30 cellular contexts compared by ENCODE assay signal in the genomic region with DNA sequence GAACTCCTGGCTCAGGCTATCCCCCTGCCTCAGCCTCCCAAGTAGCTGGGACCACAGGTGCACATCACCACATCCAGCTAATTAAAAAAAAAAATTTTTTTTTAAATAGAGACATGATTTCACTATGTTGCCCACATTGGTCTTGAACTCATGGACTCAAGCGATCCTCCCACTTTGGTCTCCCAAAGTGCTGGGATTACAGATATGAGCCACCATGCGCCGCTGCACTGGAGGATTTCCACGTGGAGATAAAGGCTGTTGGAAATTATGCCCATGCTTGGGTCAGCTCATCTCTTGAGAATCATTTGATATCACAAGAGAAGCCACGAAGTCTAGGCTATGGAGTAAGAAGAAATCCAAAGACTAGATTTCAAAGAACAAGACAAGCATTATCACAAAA.
"Had no signal": no experiment of that assay in that cellular context is flagged by ENCODE, and none has a peak within 500 bp of the region (broad histone marks: within the 10 kb centered on the region; RNA-seq: fewer than 3 reads in every experiment).

No MANE protein-coding gene starts in this region.

- H3K27me3 Mint-ChIP-seq: progenitor cell of endocrine pancreas had no signal

- ATAC-seq: naive thymus-derived CD4-positive, alpha-beta T cell; naive thymus-derived CD8-positive, alpha-beta T cell; natural killer cell; natural killer cell treated with Interleukin-12 subunit alpha and Interleukin-12 subunit beta and Interleukin-15 and Interleukin-18, amount 100 ng/mL, for 72 hours; pancreas; psoas muscle; right cardiac atrium; sciatic nerve had no signal

- H3K9ac ChIP-seq: neural progenitor cell, parathyroid adenoma had no signal

- H3K4me3 Mint-ChIP-seq: naive thymus-derived CD4-positive, alpha-beta T cell; naive thymus-derived CD8-positive, alpha-beta T cell; natural killer cell; natural killer cell treated with Interleukin-12 subunit alpha and Interleukin-12 subunit beta and Interleukin-15 and Interleukin-18, amount 100 ng/mL, for 72 hours; nephron; nephron progenitor cell; neural crest cell; neural progenitor cell had no signal

- H3K36me3 Mint-ChIP-seq: naive thymus-derived CD8-positive, alpha-beta T cell; natural killer cell; natural killer cell treated with Interleukin-12 subunit alpha and Interleukin-12 subunit beta and Interleukin-15 and Interleukin-18, amount 100 ng/mL, for 72 hours; neural progenitor cell had no signal

- H3K27ac ChIP-seq: neural progenitor cell, neutrophil, ovary, pancreas, parathyroid adenoma, prostate gland, psoas muscle, right atrium auricular region, right lobe of liver, sigmoid colon, skin epidermis had no signal

- H3K27me3 ChIP-seq: neural progenitor cell, neutrophil, ovary, pancreas, right atrium auricular region, right lobe of liver, sigmoid colon had no signal

- H3K27ac Mint-ChIP-seq: naive thymus-derived CD4-positive, alpha-beta T cell; naive thymus-derived CD8-positive, alpha-beta T cell; natural killer cell; natural killer cell treated with Interleukin-12 subunit alpha and Interleukin-12 subunit beta and Interleukin-15 and Interleukin-18, amount 100 ng/mL, for 72 hours; nephron; nephron progenitor cell; neural progenitor cell; progenitor cell of endocrine pancreas had no signal

- H3K4me1 ChIP-seq: pancreas, parathyroid adenoma, prostate gland, psoas muscle, right atrium auricular region, right lobe of liver, sigmoid colon had no signal

- H3K36me3 ChIP-seq: neural progenitor cell, neutrophil, ovary, pancreas, prostate gland, right atrium auricular region, right lobe of liver, sigmoid colon had no signal

- DNase-seq: naive thymus-derived CD4-positive, alpha-beta T cell; naive thymus-derived CD8-positive, alpha-beta T cell; natural killer cell; nephron progenitor cell; nucleus accumbens; occipital lobe; ovary; pancreas; psoas muscle; retina; right cardiac atrium; right lobe of liver; sigmoid colon; small intestine; stimulated activated CD4-positive, alpha-beta T cell treated with anti-CD3 and anti-CD28 coated beads, Interleukin-12 subunit alpha, Interleukin-12 subunit beta, amount 100 ng/mL, for 4 hours; stimulated activated CD4-positive, alpha-beta T cell treated with anti-CD3 and anti-CD28 coated beads, Interleukin-15, amount 100 ng/mL, for 24 hours; stimulated activated CD4-positive, alpha-beta T cell treated with anti-CD3 and anti-CD28 coated beads, Interleukin-1b, Interleukin-23, amount 100 ng/mL, for 48 hours; stimulated activated CD4-positive, alpha-beta T cell treated with anti-CD3 and anti-CD28 coated beads, Interleukin-2, amount 100 ng/mL, for 24 hours had no signal

- H3K9me3 ChIP-seq: neutrophil, ovary, pancreas, prostate gland, psoas muscle, right atrium auricular region, right lobe of liver, sigmoid colon had no signal

- H3K4me3 ChIP-seq: neural progenitor cell, ovary, pancreas, prostate gland, psoas muscle, right atrium auricular region, right lobe of liver, sigmoid colon, skin epidermis, smooth muscle cell had no signal

- H3K4me1 Mint-ChIP-seq: naive thymus-derived CD4-positive, alpha-beta T cell; naive thymus-derived CD8-positive, alpha-beta T cell; natural killer cell; nephron; nephron progenitor cell had no signal

- H3K9me3 Mint-ChIP-seq: naive thymus-derived CD4-positive, alpha-beta T cell; naive thymus-derived CD8-positive, alpha-beta T cell; natural killer cell; natural killer cell treated with Interleukin-12 subunit alpha and Interleukin-12 subunit beta and Interleukin-15 and Interleukin-18, amount 100 ng/mL, for 72 hours; nephron; neural progenitor cell had no signal
